1 cellular context compared by ENCODE assay signal in genomic region chr3:193049901-193050300, GRCh38.
TF ChIP-seq lines count a peak whose summit lies in the region.

No MANE protein-coding gene starts in this region.

TF ChIP-seq in WTC11, 78 proteins besides CTCF, POLR2A, EP300 and RAD21 (continued from another document):
- TF ChIP-seq, protein P1, sequence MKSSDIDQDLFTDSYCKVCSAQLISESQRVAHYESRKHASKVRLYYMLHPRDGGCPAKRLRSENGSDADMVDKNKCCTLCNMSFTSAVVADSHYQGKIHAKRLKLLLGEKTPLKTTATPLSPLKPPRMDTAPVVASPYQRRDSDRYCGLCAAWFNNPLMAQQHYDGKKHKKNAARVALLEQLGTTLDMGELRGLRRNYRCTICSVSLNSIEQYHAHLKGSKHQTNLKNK (CRISPR knock-in tag; IDR thresholded peaks at IDR 0.05): no peak
- TF ChIP-seq ZNF423 (CRISPR knock-in tag; IDR thresholded peaks at IDR 0.05) (no peak), JUN (CRISPR knock-in tag; IDR thresholded peaks at IDR 0.05) (no peak), ZNF138 (CRISPR knock-in tag; conservative IDR thresholded peaks at IDR 0.05) (no peak), ZNF219 (CRISPR knock-in tag; IDR thresholded peaks at IDR 0.05; ENCODE audit: borderline replicate concordance) (no peak)
- TF ChIP-seq, protein P2, sequence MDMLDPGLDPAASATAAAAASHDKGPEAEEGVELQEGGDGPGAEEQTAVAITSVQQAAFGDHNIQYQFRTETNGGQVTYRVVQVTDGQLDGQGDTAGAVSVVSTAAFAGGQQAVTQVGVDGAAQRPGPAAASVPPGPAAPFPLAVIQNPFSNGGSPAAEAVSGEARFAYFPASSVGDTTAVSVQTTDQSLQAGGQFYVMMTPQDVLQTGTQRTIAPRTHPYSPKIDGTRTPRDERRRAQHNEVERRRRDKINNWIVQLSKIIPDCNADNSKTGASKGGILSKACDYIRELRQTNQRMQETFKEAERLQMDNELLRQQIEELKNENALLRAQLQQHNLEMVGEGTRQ (CRISPR knock-in tag; IDR thresholded peaks at IDR 0.05): no peak
- TF ChIP-seq, protein P3, sequence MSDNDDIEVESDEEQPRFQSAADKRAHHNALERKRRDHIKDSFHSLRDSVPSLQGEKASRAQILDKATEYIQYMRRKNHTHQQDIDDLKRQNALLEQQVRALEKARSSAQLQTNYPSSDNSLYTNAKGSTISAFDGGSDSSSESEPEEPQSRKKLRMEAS (CRISPR knock-in tag; IDR thresholded peaks at IDR 0.05): no peak
